ENCODE assay signal across 2 cellular contexts in the genomic region with DNA sequence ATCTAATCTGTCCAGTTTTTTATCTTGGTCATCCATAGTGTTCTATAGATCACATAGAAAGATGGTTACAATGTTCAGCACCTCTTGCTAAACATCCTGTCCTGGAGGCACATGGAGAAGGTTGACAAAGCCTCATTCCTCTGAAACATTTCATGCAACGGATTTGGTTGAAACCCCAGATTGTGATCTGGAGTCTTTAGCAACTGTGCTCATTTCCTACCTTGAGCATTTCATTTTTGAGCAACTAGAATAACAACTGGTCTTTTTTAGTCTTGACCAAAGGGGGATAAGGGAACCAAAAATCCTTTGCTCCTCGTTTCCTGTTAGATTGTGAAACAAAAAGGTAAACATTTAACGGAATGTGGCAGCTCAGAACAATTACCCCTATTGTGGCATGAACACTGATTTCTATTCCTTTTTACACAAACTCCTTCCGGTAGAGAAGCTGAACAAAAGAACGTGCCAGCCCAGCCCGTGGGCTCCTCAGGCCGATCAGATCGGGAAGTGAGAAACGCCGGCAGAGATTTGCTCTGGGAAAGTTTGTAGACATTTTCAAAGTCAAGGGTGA.
TF ChIP-seq lines count a peak whose summit lies in the region.

No MANE protein-coding gene starts in this region.

TF ChIP-seq in K562, 482 proteins besides CTCF, POLR2A, EP300 and RAD21 (continued from another document):
- TF ChIP-seq CEBPB (tag; IDR thresholded peaks at IDR 0.05) (peak; percentile 26; the same call in 1 of the 2 replicates), PURB (CRISPR knock-in tag; IDR thresholded peaks at IDR 0.05; ENCODE audit: low read depth) (no peak), RHOXF2B (CRISPR knock-in tag; conservative IDR thresholded peaks at IDR 0.05) (no peak), KDM1A (IDR thresholded peaks at IDR 0.05) (0 out of 4 replicates have a peak, but pooled peaks of 1 of the 2 experiments have one; percentile 17), DMBX1 (CRISPR knock-in tag; IDR thresholded peaks at IDR 0.05; ENCODE audit: borderline replicate concordance) (peak; percentile 6; the same call in 1 of the 2 replicates)

TF ChIP-seq in liver, 16 proteins besides CTCF, POLR2A, EP300 and RAD21 (continued from another document):
- TF ChIP-seq, protein P1, sequence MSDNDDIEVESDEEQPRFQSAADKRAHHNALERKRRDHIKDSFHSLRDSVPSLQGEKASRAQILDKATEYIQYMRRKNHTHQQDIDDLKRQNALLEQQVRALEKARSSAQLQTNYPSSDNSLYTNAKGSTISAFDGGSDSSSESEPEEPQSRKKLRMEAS (IDR thresholded peaks at IDR 0.05): peak; percentile 19
